Comparison of ENCODE assay signal across 18 cellular contexts in the genomic region with DNA sequence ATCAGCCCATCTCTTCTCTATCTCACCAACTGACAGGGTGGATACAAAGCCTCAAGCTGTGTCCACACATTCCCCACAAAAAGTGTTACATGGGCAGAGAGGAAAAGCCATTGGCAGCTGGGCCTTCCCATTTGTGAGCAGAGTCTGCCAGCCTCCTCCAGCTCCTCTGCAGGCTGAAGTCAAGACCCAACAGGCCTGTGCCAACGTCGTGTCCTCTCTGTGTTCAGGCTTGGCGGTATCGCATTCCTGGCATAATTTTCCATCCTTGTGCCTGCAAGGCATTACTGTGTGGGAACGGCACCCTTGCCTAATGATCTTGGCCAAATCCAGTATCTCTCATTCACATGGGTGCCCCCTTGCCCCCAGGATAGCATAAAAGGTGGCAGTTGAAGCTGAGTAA. TPM values are rescaled to one million over a fixed set of nuclear protein-coding genes. Genes with fewer than 3 reads are reported as not detected.
DNase-seq lines count a peak whose midpoint lies in the region; ATAC-seq, FAIRE-seq and TF ChIP-seq lines count a peak whose summit lies in the region.
"Had no signal": no experiment of that assay in that cellular context is flagged by ENCODE, and none has a peak within 500 bp of the region (broad histone marks: within the 10 kb centered on the region; RNA-seq: fewer than 3 reads in every experiment).

No MANE protein-coding gene starts in this region.

- H3K9me3 ChIP-seq in keratinocyte (ENCODE audit: control insufficient read depth, low read depth, low read length), result peaks cover 3% of the 10 kb centered on the region
- H3K9me3 ChIP-seq in suprapubic skin, result no peaks in the 10 kb centered on the region
- H3K9me3 ChIP-seq: Caco-2 had no signal

- DNase-seq in NCI-H226, result peak; percentile 59
- peak; percentile 95 for DNase-seq in bronchial epithelial cell (ENCODE audit: low read depth)
- peak; percentile 80 for DNase-seq in keratinocyte (ENCODE audit: low read depth, low spot score)
- no peak for DNase-seq in suprapubic skin (ENCODE audit: low spot score in 2 of 2)
- DNase-seq in left colon, result no peak
- DNase-seq in foreskin melanocyte, result no peak
- no peak for DNase-seq in stimulated activated CD8-positive, alpha-beta memory T cell treated with anti-CD3 and anti-CD28 coated beads, Interleukin-4, amount 100 ng/mL, for 48 hours
- DNase-seq: AML-193, Caco-2, GDM1, NCI-H1694 treated with DMSO at 0.1 percent for 48 hours, NCI-H446 treated with DMSO at 0.1 percent for 48 hours, NCI-H774, SHP77 had no signal

- H3K79me2 ChIP-seq in keratinocyte (ENCODE audit: control insufficient read depth, insufficient read depth, low read length), result no peaks in the 10 kb centered on the region

- no peak for TF ChIP-seq POLR2A in suprapubic skin (IDR thresholded peaks at IDR 0.05)

- H3K9ac ChIP-seq in keratinocyte (ENCODE audit: control insufficient read depth, extremely low read depth, insufficient read depth, low read length), result peak overlapping the region; percentile 18

- H3K27me3 ChIP-seq in bronchial epithelial cell (ENCODE audit: control insufficient read depth, insufficient read depth, low read length) (no peaks in the 10 kb centered on the region), keratinocyte (ENCODE audit: control insufficient read depth, extremely low read depth, insufficient read depth, low read length) (no peaks in the 10 kb centered on the region), suprapubic skin (no peaks in the 10 kb centered on the region)

- H3K4me3 ChIP-seq in bronchial epithelial cell (ENCODE audit: low read depth, low read length) (no peak overlapping the region), keratinocyte (ENCODE audit: control insufficient read depth in 2 of 3, extremely low read depth in 1 of 3, insufficient read depth in 2 of 3, low read depth in 1 of 3, low read length in 3 of 3) (no peak overlapping the region), suprapubic skin (no peak overlapping the region)

- TF ChIP-seq EP300 in suprapubic skin (IDR thresholded peaks at IDR 0.05), result no peak

- no peaks in the 10 kb centered on the region for H4K20me1 ChIP-seq in keratinocyte (ENCODE audit: control insufficient read depth, extremely low read depth, insufficient read depth, low read length)

- peak overlapping the region; percentile 58 for H2AFZ ChIP-seq in keratinocyte (ENCODE audit: control insufficient read depth, low read length)

- dilution Hi-C loops in keratinocyte (cut with MboI; ENCODE audit: extremely low pct_ligation_motif_present, low sequenced_read_pairs), result no loop called here

- ATAC-seq in left colon, result no peak
- ATAC-seq: HCT116 had no signal

- H3K36me3 ChIP-seq in bronchial epithelial cell (ENCODE audit: control insufficient read depth, insufficient read depth, low read length) (no peaks in the 10 kb centered on the region), keratinocyte (ENCODE audit: control insufficient read depth in 2 of 2, extremely low read depth in 1 of 2, insufficient read depth in 2 of 2, low read length in 2 of 2) (no peaks in the 10 kb centered on the region), suprapubic skin (no peaks in the 10 kb centered on the region)

- H3K27ac ChIP-seq in keratinocyte (ENCODE audit: control insufficient read depth, insufficient read depth, low read length) (peak overlapping the region; percentile 60), suprapubic skin (peak overlapping the region; percentile 57)

- TF ChIP-seq CTCF in bronchial epithelial cell (IDR thresholded peaks at IDR 0.05; ENCODE audit: insufficient read depth, low read length, severe bottlenecking) (no peak), keratinocyte (optimal IDR thresholded peaks at IDR 0.05 in 1 of 3, IDR thresholded peaks at IDR 0.05 in 1 of 3, conservative IDR thresholded peaks at IDR 0.05 in 1 of 3; ENCODE audit: extremely low read depth in 1 of 3, insufficient read depth in 2 of 3, low read length in 3 of 3) (no peak), suprapubic skin (IDR thresholded peaks at IDR 0.05) (no peak)

- H3K9me1 ChIP-seq in keratinocyte (ENCODE audit: control insufficient read depth, extremely low read depth, insufficient read depth, low read length), result no peaks in the 10 kb centered on the region

- peaks cover 61% of the 10 kb centered on the region for H3K4me1 ChIP-seq in keratinocyte (ENCODE audit: control insufficient read depth, extremely low read depth, insufficient read depth, low read length)
- peaks cover 58% of the 10 kb centered on the region for H3K4me1 ChIP-seq in suprapubic skin

- WGBS in suprapubic skin, result 55% methylated on average over 2 of the region's 5 CpGs

- FAIRE-seq in bronchial epithelial cell (lab: Jason Lieb, UNC) (no peak), keratinocyte (lab: Jason Lieb, UNC) (peak; percentile 87)
- FAIRE-seq: GM12892, GM19239, HTR-8/SVneo had no signal

- intact Hi-C loops in left colon (cut with DNase I, micrococcal nuclease), result no loop called here

- peak overlapping the region; percentile 66 for H3K4me2 ChIP-seq in keratinocyte (ENCODE audit: control insufficient read depth, extremely low read depth, insufficient read depth, low read depth, low read length)

RNA-seq across cellular contexts. Expression of a gene that starts 41.5 kb away (rescaled TPM):
- total RNA-seq in bronchial epithelial cell, result under 0.01 and 0.64 TPM in 2 replicates
- 1.4 to 17.2 TPM (median 8.5 TPM) in 3 replicates for polyA plus RNA-seq in keratinocyte
- 1.9 TPM for polyA plus RNA-seq in keratinocyte (2011; ENCODE audit: low read depth)
- 3.0 and 3.3 TPM in 2 replicates for polyA plus RNA-seq in keratinocyte (2011; cell fraction: cytosol; rRNA removed)
- 2.6 and 3.5 TPM in 2 replicates for polyA plus RNA-seq in keratinocyte (2011; cell fraction: nucleus; rRNA removed)
- 2.4 and 10.5 TPM in 2 replicates for polyA plus RNA-seq in keratinocyte (2012; ENCODE audit: low replicate concordance)
- 0.49 to 11.2 TPM (median 4.6 TPM) in 3 replicates for polyA minus RNA-seq in keratinocyte
- 4.8 TPM for polyA minus RNA-seq in keratinocyte (2011; cell fraction: cytosol; rRNA and poly(A)+ RNA removed)
- 0.54 and 3.4 TPM in 2 replicates for polyA minus RNA-seq in keratinocyte (2011; cell fraction: nucleus; rRNA and poly(A)+ RNA removed)
- 100 to 1,000 TPM; 110 to 308 (median 140) TPM for total RNA-seq in suprapubic skin
- 1 to 10 TPM; 5.2 to 8.3 TPM for total RNA-seq in left colon

Comparison
In these comparisons a context has a peak if more than half of its experiments do, and no peak if none do; other contexts are left out.
1. DNase-seq: peak in NCI-H226 (single experiment), bronchial epithelial cell (single experiment) and keratinocyte (single experiment); none in suprapubic skin (0 of 2), left colon (0 of 2), foreskin melanocyte (single experiment) and stimulated activated CD8-positive, alpha-beta memory T cell treated with anti-CD3 and anti-CD28 coated beads, Interleukin-4, amount 100 ng/mL, for 48 hours (single experiment).
2. RNA of a gene that starts 41.5 kb away (total RNA-seq): 110 to 308 TPM in suprapubic skin; 5.2 to 8.3 TPM in left colon and under 0.01 to 0.64 TPM in bronchial epithelial cell; every median in the first group is over 10 times any median in the second.